25 cellular contexts compared by ENCODE assay signal in the genomic region with DNA sequence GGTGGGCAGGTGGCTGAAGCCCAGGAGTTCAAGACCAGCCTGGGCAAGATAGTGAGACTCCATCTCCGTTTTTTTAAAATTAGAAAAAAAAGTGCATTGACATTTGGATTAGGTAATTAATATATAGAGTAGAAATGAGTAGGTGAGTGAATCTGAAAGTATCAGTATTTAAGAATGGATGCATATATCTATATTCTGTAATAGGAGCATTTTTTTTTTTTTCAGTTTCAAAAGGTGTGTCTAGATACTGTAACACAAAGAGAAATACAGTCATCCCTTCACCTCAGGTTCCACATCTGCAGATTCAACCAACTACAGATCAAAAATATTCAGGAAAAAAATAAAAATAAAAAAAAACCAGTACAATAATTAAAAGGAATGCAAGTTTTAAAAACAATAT. TPM values are rescaled to one million over a fixed set of nuclear protein-coding genes. Genes with fewer than 3 reads are reported as not detected.
DNase-seq lines count a peak whose midpoint lies in the region; ATAC-seq, FAIRE-seq and TF ChIP-seq lines count a peak whose summit lies in the region.
"Had no signal": no experiment of that assay in that cellular context is flagged by ENCODE, and none has a peak within 500 bp of the region (broad histone marks: within the 10 kb centered on the region; RNA-seq: fewer than 3 reads in every experiment).

No MANE protein-coding gene starts in this region.

- TF ChIP-seq RAD21 in HepG2 (CRISPR knock-in tag; IDR thresholded peaks at IDR 0.05): no peak

- H3K4me1 ChIP-seq in kidney (ENCODE audit: control insufficient read depth in 1 of 2, insufficient read depth in 1 of 2, low read depth in 1 of 2, low read length in 2 of 2) (no peaks in the 10 kb centered on the region), HepG2 (ENCODE audit: insufficient read depth, low read length) (no peaks in the 10 kb centered on the region)
- H3K4me1 ChIP-seq: parathyroid adenoma, right lobe of liver, testis had no signal

- H3K4me2 ChIP-seq in HepG2 (ENCODE audit: low read depth, low read length): no peak overlapping the region

- intact Hi-C loops in kidney (cut with DNase I) (no loop called here), HepG2 (cut with micrococcal nuclease; ENCODE audit: unreplicated experiment) (no loop called here)

- no peaks in the 10 kb centered on the region for H3K79me2 ChIP-seq in HepG2 (ENCODE audit: insufficient read depth, low read length)

- POLR2A ChIA-PET in HepG2 (lab: Yijun Ruan, JAX): no interaction called here

- no peak overlapping the region for H3K9ac ChIP-seq in kidney (ENCODE audit: low read length in 2 of 2)
- no peak overlapping the region for H3K9ac ChIP-seq in HepG2 (ENCODE audit: insufficient read depth, low read depth, low read length)
- H3K9ac ChIP-seq: parathyroid adenoma had no signal

- no TSS peak for BruUV-seq in HepG2 (replicated peaks; lab: Mats Ljungman, UMichigan)

- H3K4me3 ChIP-seq in kidney (ENCODE audit: low read length in 2 of 2) (no peak overlapping the region), HepG2 (replicated peaks in 1 of 3; ENCODE audit: insufficient read depth in 1 of 3, low read depth in 2 of 3, low read length in 3 of 3) (no peak overlapping the region)
- H3K4me3 ChIP-seq: coronary artery, right lobe of liver, testis had no signal

- H3K9me3 ChIP-seq in kidney (ENCODE audit: control insufficient read depth in 1 of 2, low read length in 2 of 2) (no peaks in the 10 kb centered on the region), HepG2 (ENCODE audit: low read length) (no peaks in the 10 kb centered on the region)
- H3K9me3 ChIP-seq: right lobe of liver, testis had no signal

- peak; percentile 77 to 87 for ATAC-seq in activated CD4-positive, CD25-positive, alpha-beta regulatory T cell treated with anti-CD3 and anti-CD28 coated beads, Interleukin-2, amount 50 U/mL, for 24 hours
- ATAC-seq in GM19468 (IDR thresholded peaks at IDR 0.05; ENCODE audit: extremely low read depth, unreplicated experiment) (peak; percentile 34), HG02938 (IDR thresholded peaks at IDR 0.05; ENCODE audit: unreplicated experiment) (peak; percentile 61), HepG2 (no peak)
- ATAC-seq: right lobe of liver had no signal

- no peaks in the 10 kb centered on the region for H4K20me1 ChIP-seq in HepG2 (ENCODE audit: insufficient read depth, low read length)

- in situ Hi-C loops in HepG2 (cut with HindIII; ENCODE audit: extremely low pct_ligation_motif_present, low pct_unique_long_range_greater_than_20kb): no loop called here

- 96% methylated on average over 1 of the region's 1 CpG for WGBS in HepG2 (ENCODE audit: low lambda C conversion rate)

- no peaks in the 10 kb centered on the region for H3K27me3 ChIP-seq in HepG2 (ENCODE audit: control insufficient read depth in 1 of 2, insufficient read depth in 2 of 2, low read length in 2 of 2)
- H3K27me3 ChIP-seq: right lobe of liver, testis had no signal

- peaks cover 4 to 23% of the 10 kb centered on the region in 2 donors for H3K36me3 ChIP-seq in kidney (ENCODE audit: control insufficient read depth in 1 of 2, insufficient read depth in 2 of 2, low read length in 2 of 2)
- peaks cover 6 to 44% of the 10 kb centered on the region in 2 experiments for H3K36me3 ChIP-seq in HepG2 (replicated peaks in 1 of 2; ENCODE audit: control insufficient read depth in 1 of 2, insufficient read depth in 2 of 2, low read length in 2 of 2)

- TF ChIP-seq CTCF in kidney (IDR thresholded peaks at IDR 0.05; ENCODE audit: borderline replicate concordance, extremely low read depth, insufficient read depth) (no peak), HepG2 (CRISPR knock-in tag; IDR thresholded peaks at IDR 0.05) (no peak)

- H3K27ac ChIP-seq in kidney (ENCODE audit: low read depth in 2 of 2, low read length in 2 of 2): no peak overlapping the region
- H3K27ac ChIP-seq in HepG2 (ENCODE audit: extremely low read length, insufficient read depth, low read length): no peak overlapping the region
- H3K27ac ChIP-seq: 22Rv1, coronary artery, parathyroid adenoma, right lobe of liver, testis, WERI-Rb-1 had no signal

- no peak overlapping the region for H2AFZ ChIP-seq in HepG2 (ENCODE audit: low read length)
- H2AFZ ChIP-seq: parathyroid adenoma had no signal

- TF ChIP-seq POLR2A in HepG2 (IDR thresholded peaks at IDR 0.05; ENCODE audit: insufficient read depth in 1 of 2, low read depth in 2 of 2, low read length in 2 of 2): no peak

- no peak for TF ChIP-seq EP300 in HepG2 (IDR thresholded peaks at IDR 0.05; ENCODE audit: low read depth in 2 of 2, low read length in 2 of 2)
- no peak for TF ChIP-seq EP300 in HepG2 (CRISPR knock-in tag; IDR thresholded peaks at IDR 0.05; ENCODE audit: borderline replicate concordance)

- DNase-seq in activated CD4-positive, CD25-positive, alpha-beta regulatory T cell treated with anti-CD3 and anti-CD28 coated beads, Interleukin-2, amount 50 U/mL, for 72 hours: no peak
- DNase-seq in kidney: no peak
- DNase-seq in GOT3 (lab: John Stamatoyannopoulos, UW): no peak
- no peak for DNase-seq in GDM1 (lab: John Stamatoyannopoulos, UW)
- no peak for DNase-seq in HepG2 (ENCODE audit: low spot score)
- DNase-seq: activated CD4-positive, alpha-beta T cell treated with anti-CD3 and anti-CD28 coated beads, Interleukin-2, amount 50 U/mL, for 48 hours; activated naive CD4-positive, alpha-beta T cell treated with Interleukin-2 at 50 U/mL for 16 hours; amygdala; CD4-positive, alpha-beta memory T cell; islet precursor cell; KG1; NCI-H146; NCI-H2171; NCI-H524; right lobe of liver; RPMI8226; testis; WERI-Rb-1 had no signal

- peak; percentile 29 for FAIRE-seq in kidney (lab: Jason Lieb, UNC)
- no peak for FAIRE-seq in HepG2 (lab: Jason Lieb, UNC)
- FAIRE-seq: endometrium had no signal

- CTCF ChIA-PET in HepG2 (lab: Yijun Ruan, JAX; ENCODE audit: low intra/inter-chr PET ratio, low total read pairs): no interaction called here

TF ChIP-seq in HepG2, 621 proteins besides CTCF, POLR2A, EP300 and RAD21 (continues in another document):
- TF ChIP-seq CENPT (CRISPR knock-in tag; IDR thresholded peaks at IDR 0.05; ENCODE audit: low read depth) (no peak), JARID2 (CRISPR knock-in tag; IDR thresholded peaks at IDR 0.05; ENCODE audit: insufficient replicate concordance) (no peak), ZNF850 (CRISPR knock-in tag; conservative IDR thresholded peaks at IDR 0.05) (no peak), AKAP8 (CRISPR knock-in tag; IDR thresholded peaks at IDR 0.05) (no peak)
- TF ChIP-seq, protein P1, sequence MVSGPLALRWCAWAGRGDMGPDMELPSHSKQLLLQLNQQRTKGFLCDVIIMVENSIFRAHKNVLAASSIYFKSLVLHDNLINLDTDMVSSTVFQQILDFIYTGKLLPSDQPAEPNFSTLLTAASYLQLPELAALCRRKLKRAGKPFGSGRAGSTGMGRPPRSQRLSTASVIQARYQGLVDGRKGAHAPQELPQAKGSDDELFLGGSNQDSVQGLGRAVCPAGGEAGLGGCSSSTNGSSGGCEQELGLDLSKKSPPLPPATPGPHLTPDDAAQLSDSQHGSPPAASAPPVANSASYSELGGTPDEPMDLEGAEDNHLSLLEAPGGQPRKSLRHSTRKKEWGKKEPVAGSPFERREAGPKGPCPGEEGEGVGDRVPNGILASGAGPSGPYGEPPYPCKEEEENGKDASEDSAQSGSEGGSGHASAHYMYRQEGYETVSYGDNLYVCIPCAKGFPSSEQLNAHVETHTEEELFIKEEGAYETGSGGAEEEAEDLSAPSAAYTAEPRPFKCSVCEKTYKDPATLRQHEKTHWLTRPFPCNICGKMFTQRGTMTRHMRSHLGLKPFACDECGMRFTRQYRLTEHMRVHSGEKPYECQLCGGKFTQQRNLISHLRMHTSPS (CRISPR knock-in tag; IDR thresholded peaks at IDR 0.05; ENCODE audit: low read depth): no peak
- TF ChIP-seq, protein P2, sequence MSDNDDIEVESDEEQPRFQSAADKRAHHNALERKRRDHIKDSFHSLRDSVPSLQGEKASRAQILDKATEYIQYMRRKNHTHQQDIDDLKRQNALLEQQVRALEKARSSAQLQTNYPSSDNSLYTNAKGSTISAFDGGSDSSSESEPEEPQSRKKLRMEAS (IDR thresholded peaks at IDR 0.05): no peak

RNA-seq across cellular contexts. Expression of a gene that starts 50.8 kb away (rescaled TPM):
- total RNA-seq in kidney: 19.0 TPM
- polyA plus RNA-seq in kidney (ENCODE audit: insufficient read depth, low read depth, low replicate concordance): 4.9 TPM
- 23.4 and 31.2 TPM in 2 replicates for total RNA-seq in HepG2 (2016; rRNA removed; fragmentation: Illumina TruSeq; extraction: Trizol)
- 3.1 and 4.5 TPM in 2 replicates for total RNA-seq in HepG2 (2016; cell fraction: cytosol; rRNA removed; fragmentation: Illumina TruSeq; extraction: Trizol; ENCODE audit: low read depth)
- total RNA-seq in HepG2 (2016; cell fraction: insoluble cytoplasmic fraction; rRNA removed; fragmentation: Illumina TruSeq; extraction: Trizol): 21.8 and 27.9 TPM in 2 replicates
- 8.6 and 10.8 TPM in 2 replicates for total RNA-seq in HepG2 (2016; cell fraction: membrane; rRNA removed; fragmentation: Illumina TruSeq; extraction: Trizol)
- total RNA-seq in HepG2 (2016; cell fraction: nucleus; rRNA removed; fragmentation: Illumina TruSeq; extraction: Trizol): 17.9 and 21.4 TPM in 2 replicates
- 9.9 and 12.9 TPM in 2 replicates for polyA plus RNA-seq in HepG2 (2011; rRNA removed)
- polyA plus RNA-seq in HepG2 (2011; cell fraction: cytosol; rRNA removed): 3.5 and 5.7 TPM in 2 replicates
- polyA plus RNA-seq in HepG2 (2011; cell fraction: nucleus; rRNA removed): 5.9 and 7.8 TPM in 2 replicates
- 7.4 and 9.5 TPM in 2 replicates for polyA plus RNA-seq in HepG2 (2012)
- polyA plus RNA-seq in HepG2 (2016; cell fraction: cytosol; fragmentation: Illumina TruSeq; extraction: Trizol; ENCODE audit: low read depth): 0.54 and 0.58 TPM in 2 replicates
- polyA plus RNA-seq in HepG2 (2016; cell fraction: insoluble cytoplasmic fraction; fragmentation: Illumina TruSeq; extraction: Trizol; ENCODE audit: low read depth): 20.4 and 20.7 TPM in 2 replicates
- 2.8 and 3.6 TPM in 2 replicates for polyA plus RNA-seq in HepG2 (2016; cell fraction: membrane; fragmentation: Illumina TruSeq; extraction: Trizol; ENCODE audit: low read depth)
- polyA plus RNA-seq in HepG2 (2016; cell fraction: nucleus; fragmentation: Illumina TruSeq; extraction: Trizol; ENCODE audit: insufficient read depth, low read depth): 15.7 and 17.1 TPM in 2 replicates
- 57.9 and 104 TPM in 2 replicates for polyA minus RNA-seq in HepG2 (2011; rRNA and poly(A)+ RNA removed; ENCODE audit: low replicate concordance)
- polyA minus RNA-seq in HepG2 (2011; cell fraction: cytosol; rRNA and poly(A)+ RNA removed): 32.9 and 38.0 TPM in 2 replicates
- 45.3 and 46.0 TPM in 2 replicates for polyA minus RNA-seq in HepG2 (2011; cell fraction: nucleus; rRNA and poly(A)+ RNA removed)
